ENCODE assay signal across 30 cellular contexts in genomic region chr13:19067767-19068166, GRCh38.
"Had no signal": no experiment of that assay in that cellular context is flagged by ENCODE, and none has a peak within 500 bp of the region (broad histone marks: within the 10 kb centered on the region; RNA-seq: fewer than 3 reads in every experiment).

No MANE protein-coding gene starts in this region.

- H3K9me3 ChIP-seq: ovary, psoas muscle, thoracic aorta, thyroid gland, uterus had no signal

- H3K4me3 Mint-ChIP-seq: naive thymus-derived CD4-positive, alpha-beta T cell; natural killer cell; nephron; neural progenitor cell; stimulated activated memory B cell treated with anti-CD40 and anti-IgM and Interleukin-4, amounts not matched to agents 10 μg/mL and 1 μg/mL and 100 μg/mL, for 72 hours; stimulated activated naive CD8-positive, alpha-beta T cell treated with anti-CD3 and anti-CD28 coated beads, Interleukin-15, amount 100 ng/mL, for 72 hours had no signal

- ATAC-seq: naive thymus-derived CD4-positive, alpha-beta T cell; natural killer cell; psoas muscle; right cardiac atrium; sciatic nerve; stimulated activated memory B cell treated with anti-CD40 and anti-IgM and Interleukin-4, amounts not matched to agents 10 μg/mL and 1 μg/mL and 100 μg/mL, for 72 hours; stimulated activated naive CD8-positive, alpha-beta T cell treated with anti-CD3 and anti-CD28 coated beads, Interleukin-15, amount 100 ng/mL, for 72 hours; stimulated activated naive CD8-positive, alpha-beta T cell treated with anti-CD3 and anti-CD28 coated beads, Interleukin-15, Interleukin-2, amounts not matched to agents 100 U/mL and 50 U/mL, for 24 hours had no signal

- H3K4me1 Mint-ChIP-seq: naive thymus-derived CD4-positive, alpha-beta T cell; natural killer cell; nephron; neural progenitor cell; stimulated activated memory B cell treated with anti-CD40 and anti-IgM and Interleukin-4, amounts not matched to agents 10 μg/mL and 1 μg/mL and 100 μg/mL, for 72 hours; stimulated activated naive CD8-positive, alpha-beta T cell treated with anti-CD3 and anti-CD28 coated beads, Interleukin-15, amount 100 ng/mL, for 72 hours had no signal

- H3K27me3 Mint-ChIP-seq: naive thymus-derived CD4-positive, alpha-beta T cell; progenitor cell of endocrine pancreas; stimulated activated memory B cell treated with anti-CD40 and anti-IgM and Interleukin-4, amounts not matched to agents 10 μg/mL and 1 μg/mL and 100 μg/mL, for 72 hours; stimulated activated naive CD8-positive, alpha-beta T cell treated with anti-CD3 and anti-CD28 coated beads, Interleukin-15, amount 100 ng/mL, for 72 hours had no signal

- H3K4me3 ChIP-seq: neural progenitor cell, ovary, psoas muscle, skin epidermis, smooth muscle cell, spleen, thoracic aorta, thyroid gland, tibial nerve, upper lobe of left lung, uterus had no signal

- H3K9ac ChIP-seq: neural progenitor cell, parathyroid adenoma had no signal

- DNase-seq: naive thymus-derived CD4-positive, alpha-beta T cell; natural killer cell; occipital lobe; ovary; posterior cingulate gyrus; psoas muscle; right cardiac atrium; spleen; stimulated activated CD4-positive, alpha-beta T cell treated with anti-CD3 and anti-CD28 coated beads, Interleukin-12 subunit alpha, Interleukin-12 subunit beta, amount 100 ng/mL, for 4 hours; stimulated activated CD4-positive, alpha-beta T cell treated with anti-CD3 and anti-CD28 coated beads, Interleukin-1b, Interleukin-23, amount 100 ng/mL, for 48 hours; stimulated activated CD4-positive, alpha-beta T cell treated with anti-CD3 and anti-CD28 coated beads, Interleukin-4, amount 100 ng/mL, for 1 hour; stimulated activated CD4-positive, alpha-beta T cell treated with anti-CD3 and anti-CD28 coated beads, Interleukin-4, amount 100 ng/mL, for 4 hours; stimulated activated CD8-positive, alpha-beta memory T cell treated with anti-CD3 and anti-CD28 coated beads, Interleukin-4, amount 100 ng/mL, for 48 hours; stimulated activated naive CD4-positive, alpha-beta T cell; stimulated activated naive CD8-positive, alpha-beta T cell treated with anti-CD3 and anti-CD28 coated beads, Interleukin-15, amount 100 ng/mL, for 72 hours; stimulated activated naive CD8-positive, alpha-beta T cell treated with anti-CD3 and anti-CD28 coated beads, Interleukin-15, Interleukin-2, amounts not matched to agents 100 U/mL and 50 U/mL, for 24 hours; thyroid gland; trophoblast cell; upper lobe of left lung; uterus had no signal

- H3K36me3 ChIP-seq: neural progenitor cell, ovary, spleen, thoracic aorta, thyroid gland, tibial nerve, upper lobe of left lung, uterus had no signal

- H3K27me3 ChIP-seq: neural progenitor cell, ovary, spleen, thyroid gland, tibial nerve, upper lobe of left lung, uterus had no signal

- H3K4me1 ChIP-seq: neural progenitor cell, parathyroid adenoma, psoas muscle, spleen, thyroid gland, tibial nerve, upper lobe of left lung, uterus had no signal

- H3K36me3 Mint-ChIP-seq: natural killer cell; stimulated activated memory B cell treated with anti-CD40 and anti-IgM and Interleukin-4, amounts not matched to agents 10 μg/mL and 1 μg/mL and 100 μg/mL, for 72 hours had no signal

- H3K27ac Mint-ChIP-seq: naive thymus-derived CD4-positive, alpha-beta T cell; natural killer cell; nephron; neural progenitor cell; progenitor cell of endocrine pancreas; stimulated activated memory B cell treated with anti-CD40 and anti-IgM and Interleukin-4, amounts not matched to agents 10 μg/mL and 1 μg/mL and 100 μg/mL, for 72 hours; stimulated activated naive CD8-positive, alpha-beta T cell treated with anti-CD3 and anti-CD28 coated beads, Interleukin-15, amount 100 ng/mL, for 72 hours had no signal

- H3K27ac ChIP-seq: neural progenitor cell, ovary, parathyroid adenoma, psoas muscle, skin epidermis, spleen, thoracic aorta, thyroid gland, tibial nerve, upper lobe of left lung, uterus had no signal
